Comparison of ENCODE assay signal across 7 cellular contexts in the genomic region with DNA sequence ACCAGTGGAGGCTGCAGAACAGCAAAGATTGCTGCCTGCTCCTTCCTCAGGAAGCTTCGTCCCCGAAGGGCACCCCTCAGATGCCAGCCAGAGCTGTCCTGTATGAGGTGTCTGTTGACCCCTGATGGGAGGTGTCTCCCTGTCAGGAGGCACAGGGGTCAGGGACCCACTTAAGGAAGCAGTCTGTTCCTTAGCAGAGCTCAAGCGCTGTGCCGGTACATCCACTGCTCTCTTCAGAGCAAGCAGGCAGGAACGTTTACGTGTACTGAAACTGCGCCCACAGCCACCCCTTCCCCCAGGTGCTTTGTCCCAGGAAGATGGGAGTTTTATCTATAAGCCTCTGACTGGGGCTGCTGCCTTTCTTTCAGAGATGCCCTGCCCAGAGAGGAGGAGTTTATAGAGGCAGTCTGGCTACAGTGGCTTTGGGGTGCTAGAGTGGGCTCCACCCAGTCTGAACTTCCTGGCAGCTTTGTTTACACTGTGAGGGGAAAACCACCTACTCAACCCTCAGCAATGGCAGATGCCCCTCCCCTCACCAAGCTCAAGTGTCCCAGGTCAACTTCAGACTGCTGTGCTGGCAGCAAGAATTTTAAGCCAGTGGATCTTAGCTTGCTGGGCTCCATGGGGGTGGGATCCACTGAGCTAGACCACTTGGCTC.
DNase-seq lines count a peak whose midpoint lies in the region; ATAC-seq, FAIRE-seq and TF ChIP-seq lines count a peak whose summit lies in the region.
"Not testable (repeated sequence)": the region's sequence is repeated elsewhere in the genome, so short reads cannot be mapped to it uniquely, and the experiment has no call there.

No MANE protein-coding gene starts in this region.

- not testable (repeated sequence) for H3K27ac Mint-ChIP-seq in H9; WTC11; activated naive CD4-positive, alpha-beta T cell treated with anti-CD3 and anti-CD28 coated beads for 36 hours

- peak; percentile 34; the same call in 1 of the 2 replicates for ATAC-seq in WTC11
- ATAC-seq in HepG2, result not testable (repeated sequence)

- not testable (repeated sequence) for H3K23ac ChIP-seq in H9 (ENCODE audit: insufficient read length, low read depth, low read length)

- not testable (repeated sequence) for H3K27me3 ChIP-seq in H9 (ENCODE audit: insufficient read depth, low read length); esophagus muscularis mucosa; HepG2 (ENCODE audit: control insufficient read depth in 1 of 2, insufficient read depth in 2 of 2, low read length in 2 of 2)

- not testable (repeated sequence) for H2BK20ac ChIP-seq in H9 (ENCODE audit: low read depth, low read length, poor library complexity, severe bottlenecking)

- not testable (repeated sequence) for H3K27me3 Mint-ChIP-seq in H9 (ENCODE audit: low read depth); WTC11 (ENCODE audit: low read depth); activated naive CD4-positive, alpha-beta T cell treated with anti-CD3 and anti-CD28 coated beads for 36 hours (ENCODE audit: low read depth)

- not testable (repeated sequence) for H4K8ac ChIP-seq in H9 (replicated peaks; ENCODE audit: insufficient read length, low read depth, low read length)

- not testable (repeated sequence) for H2BK5ac ChIP-seq in H9 (ENCODE audit: insufficient read length, low read length)

- not testable (repeated sequence) for H3T11ph ChIP-seq in H9 (ENCODE audit: low read length)

- FAIRE-seq in HepG2 (lab: Jason Lieb, UNC), result not testable (repeated sequence)

- not testable (repeated sequence) for BruUV-seq in HepG2 (replicated peaks; lab: Mats Ljungman, UMichigan)

- in situ Hi-C loops in HepG2 (cut with HindIII; ENCODE audit: extremely low pct_ligation_motif_present, low pct_unique_long_range_greater_than_20kb), result not testable (repeated sequence)

- not testable (repeated sequence) for H4K5ac ChIP-seq in H9 (ENCODE audit: insufficient read length, low read depth, low read length)

- not testable (repeated sequence) for H3K23me2 ChIP-seq in H9 (ENCODE audit: insufficient read length, low read depth, low read length, poor library complexity, severe bottlenecking)

- no CpG with 5 or more reads among the region's 7 CpGs for WGBS in H9 (ENCODE audit: extremely low coverage, insufficient read length, low lambda C conversion rate)
- 96% methylated on average over 6 of the region's 7 CpGs for WGBS in esophagus muscularis mucosa
- 79% methylated on average over 2 of the region's 7 CpGs for WGBS in HepG2 (ENCODE audit: low lambda C conversion rate)

- H3K14ac ChIP-seq in H9 (ENCODE audit: insufficient read depth, low read length), result peak overlapping the region; percentile 47; the same call in 1 of the 2 replicates

- H4K91ac ChIP-seq in H9 (ENCODE audit: insufficient read length, low read depth, low read length), result not testable (repeated sequence)

- not testable (repeated sequence) for H3K27ac ChIP-seq in H9 (ENCODE audit: insufficient read length, low read depth, low read length); esophagus muscularis mucosa (replicated peaks in 1 of 4); HepG2 (ENCODE audit: extremely low read length, insufficient read depth, low read length)

- TF ChIP-seq EP300 in esophagus muscularis mucosa (IDR thresholded peaks at IDR 0.05); HepG2 (IDR thresholded peaks at IDR 0.05; ENCODE audit: low read depth in 2 of 2, low read length in 2 of 2); HepG2 (CRISPR knock-in tag; IDR thresholded peaks at IDR 0.05; ENCODE audit: borderline replicate concordance): not testable (repeated sequence)

- H3K36me3 Mint-ChIP-seq in H9 (ENCODE audit: insufficient read depth in 1 of 3, low read depth in 3 of 3); activated naive CD4-positive, alpha-beta T cell treated with anti-CD3 and anti-CD28 coated beads for 36 hours (ENCODE audit: low read depth): not testable (repeated sequence)
- peaks cover 15% of the 10 kb centered on the region for H3K36me3 Mint-ChIP-seq in WTC11

- intact Hi-C loops in activated naive CD4-positive, alpha-beta T cell treated with anti-CD3 and anti-CD28 coated beads for 36 hours (cut with micrococcal nuclease); esophagus muscularis mucosa (cut with DNase I); HepG2 (cut with micrococcal nuclease; ENCODE audit: unreplicated experiment): not testable (repeated sequence)

- not testable (repeated sequence) for H3K79me1 ChIP-seq in H9 (ENCODE audit: insufficient read depth, low read depth, low read length, poor library complexity, severe bottlenecking)

- not testable (repeated sequence) for H3K9ac ChIP-seq in H9 (ENCODE audit: extremely low read depth, insufficient read length, low read length); HepG2 (ENCODE audit: insufficient read depth, low read depth, low read length)

- H3K4me1 ChIP-seq in H9 (ENCODE audit: insufficient read depth, low read length); esophagus muscularis mucosa: not testable (repeated sequence)
- peaks cover 26% of the 10 kb centered on the region for H3K4me1 ChIP-seq in HepG2 (ENCODE audit: insufficient read depth, low read length)

- H3K4me1 Mint-ChIP-seq in H9 (peaks cover 8 to 12% of the 10 kb centered on the region in 2 experiments), WTC11 (peaks cover 23% of the 10 kb centered on the region)
- H3K4me1 Mint-ChIP-seq in activated naive CD4-positive, alpha-beta T cell treated with anti-CD3 and anti-CD28 coated beads for 36 hours (ENCODE audit: low read depth), result peaks cover 15% of the 10 kb centered on the region

- not testable (repeated sequence) for H2BK12ac ChIP-seq in H9 (ENCODE audit: insufficient read length, low read depth, low read length)

- not testable (repeated sequence) for H3K56ac ChIP-seq in H9 (ENCODE audit: insufficient read length, low read depth, low read length)

- not testable (repeated sequence) for H3K4me3 ChIP-seq in esophagus muscularis mucosa; HepG2 (replicated peaks in 1 of 3; ENCODE audit: insufficient read depth in 1 of 3, low read depth in 2 of 3, low read length in 3 of 3)

- not testable (repeated sequence) for H3K18ac ChIP-seq in H9 (ENCODE audit: insufficient read length, low read depth, low read length)

- not testable (repeated sequence) for TF ChIP-seq POLR2A in esophagus muscularis mucosa (IDR thresholded peaks at IDR 0.05; ENCODE audit: low read depth); HepG2 (IDR thresholded peaks at IDR 0.05; ENCODE audit: insufficient read depth in 1 of 2, low read depth in 2 of 2, low read length in 2 of 2)

- not testable (repeated sequence) for H3K9me3 ChIP-seq in H9 (ENCODE audit: control insufficient read depth, low read depth, low read length); esophagus muscularis mucosa; HepG2 (ENCODE audit: low read length)

- not testable (repeated sequence) for H3K4me3 Mint-ChIP-seq in H9; WTC11; activated naive CD4-positive, alpha-beta T cell treated with anti-CD3 and anti-CD28 coated beads for 36 hours

- not testable (repeated sequence) for H2BK120ac ChIP-seq in H9 (ENCODE audit: low read depth, low read length, poor library complexity, severe bottlenecking)

- H3K4ac ChIP-seq in H9 (ENCODE audit: low read depth, low read length), result not testable (repeated sequence)

- not testable (repeated sequence) for H2BK15ac ChIP-seq in H9 (ENCODE audit: low read depth, low read length)

- H3K9me3 Mint-ChIP-seq in H9 (peaks cover 16 to 19% of the 10 kb centered on the region in 2 experiments; a peak in 4 of 5 replicates), WTC11 (peaks cover 23% of the 10 kb centered on the region)
- H3K9me3 Mint-ChIP-seq in activated naive CD4-positive, alpha-beta T cell treated with anti-CD3 and anti-CD28 coated beads for 36 hours, result peaks cover 33% of the 10 kb centered on the region

- CTCF ChIA-PET in WTC11 (lab: Charles Lee); activated naive CD4-positive, alpha-beta T cell treated with anti-CD3 and anti-CD28 coated beads for 36 hours (lab: Charles Lee); HepG2 (lab: Yijun Ruan, JAX; ENCODE audit: low intra/inter-chr PET ratio, low total read pairs): not testable (repeated sequence)

- not testable (repeated sequence) for H3K36me3 ChIP-seq in esophagus muscularis mucosa; HepG2 (replicated peaks in 1 of 2; ENCODE audit: control insufficient read depth in 1 of 2, insufficient read depth in 2 of 2, low read length in 2 of 2)

- H4K20me1 ChIP-seq in H9 (ENCODE audit: control insufficient read depth, insufficient read depth, insufficient read length); HepG2 (ENCODE audit: insufficient read depth, low read length): not testable (repeated sequence)

- not testable (repeated sequence) for TF ChIP-seq CTCF in H9 (conservative IDR thresholded peaks at IDR 0.05); WTC11 (IDR thresholded peaks at IDR 0.05); esophagus muscularis mucosa (IDR thresholded peaks at IDR 0.05); HepG2 (CRISPR knock-in tag; IDR thresholded peaks at IDR 0.05)

- H2AK5ac ChIP-seq in H9 (ENCODE audit: insufficient read length, low read length), result not testable (repeated sequence)

- DNase-seq in COLO668 (lab: John Stamatoyannopoulos, UW; ENCODE audit: unreplicated experiment) (peak; percentile 29), NCI-H69 (lab: John Stamatoyannopoulos, UW) (peak; percentile 13), esophagus muscularis mucosa (ENCODE audit: extremely low spot score) (peak; percentile 86), HepG2 (ENCODE audit: low spot score) (peak; percentile 35)
- not testable (repeated sequence) for DNase-seq in H9; WTC11 (ENCODE audit: low spot score)
- DNase-seq in activated naive CD4-positive, alpha-beta T cell treated with anti-CD3 and anti-CD28 coated beads for 36 hours, result peak; percentile 34

- POLR2A ChIA-PET in WTC11 (lab: Charles Lee); HepG2 (lab: Yijun Ruan, JAX): not testable (repeated sequence)

- TF ChIP-seq RAD21 in HepG2 (CRISPR knock-in tag; IDR thresholded peaks at IDR 0.05), result not testable (repeated sequence)

- H2AFZ ChIP-seq in H9 (ENCODE audit: low read length); HepG2 (ENCODE audit: low read length): not testable (repeated sequence)

- H3K4me2 ChIP-seq in H9 (ENCODE audit: insufficient read depth, insufficient read length, low read length); HepG2 (ENCODE audit: low read depth, low read length): not testable (repeated sequence)

- H3K79me2 ChIP-seq in H9 (ENCODE audit: insufficient read depth, low read length); HepG2 (ENCODE audit: insufficient read depth, low read length): not testable (repeated sequence)
